Comparison of ENCODE assay signal across 8 cellular contexts in genomic region chr7:6558837-6559236, GRCh38. TPM values are rescaled to one million over a fixed set of nuclear protein-coding genes. Genes with fewer than 3 reads are reported as not detected.
A peak's percentile ranks its signal among the peaks of the same experiment; 100 is the strongest.
DNase-seq lines count a peak whose midpoint lies in the region; ATAC-seq and TF ChIP-seq lines count a peak whose summit lies in the region.

No MANE protein-coding gene starts in this region.

- H3K36me3 ChIP-seq in HCT116 (ENCODE audit: control insufficient read depth in 1 of 2, insufficient read depth in 2 of 2, low read length in 2 of 2): no peaks in the 10 kb centered on the region

- no peak overlapping the region for H3K9ac ChIP-seq in HCT116 (ENCODE audit: low read length)

- TF ChIP-seq RAD21 in HCT116 (IDR thresholded peaks at IDR 0.05; ENCODE audit: low read depth): peak; percentile 65

- no peak overlapping the region for H3K27ac Mint-ChIP-seq in natural killer cell
- H3K27ac Mint-ChIP-seq in activated T-cell treated with anti-CD3 and anti-CD28 coated beads, Interleukin-2, amount 50 U/mL, for 24 hours: no peak overlapping the region

- intact Hi-C loops in HCT116 (cut with micrococcal nuclease) (no loop called here), natural killer cell (cut with micrococcal nuclease) (no loop called here)

- RAD21 ChIA-PET in HCT116 (lab: Charles Lee; ENCODE audit: low non-redundant PET in 1 of 2, low total read pairs in 2 of 2, uncharacterized antibody in 2 of 2, unreplicated experiment in 2 of 2): interaction anchor here (0.7 to 1.3 kb wide), 3 partner anchors 21 to 367 kb away, joined by 3 to 7 read pairs (median 3); no protein-coding TSS in a partner anchor

- no peaks in the 10 kb centered on the region for H3K36me3 Mint-ChIP-seq in natural killer cell
- no peaks in the 10 kb centered on the region for H3K36me3 Mint-ChIP-seq in activated T-cell treated with anti-CD3 and anti-CD28 coated beads, Interleukin-2, amount 50 U/mL, for 24 hours (ENCODE audit: low read depth)

- DNase-seq in NCI-H2196 (lab: John Stamatoyannopoulos, UW; ENCODE audit: unreplicated experiment) (peak; percentile 52), NCI-H2196 treated with DMSO at 0.1 percent for 48 hours (lab: John Stamatoyannopoulos, UW; ENCODE audit: unreplicated experiment) (no peak), HCT116 (ENCODE audit: low read depth, low spot score) (peak; percentile 56), RKO (ENCODE audit: low spot score) (peak; percentile 77), foreskin melanocyte (peak; percentile 26), natural killer cell (no peak), NCI-H187 (lab: John Stamatoyannopoulos, UW) (no peak)
- DNase-seq in activated T-cell treated with anti-CD3 and anti-CD28 coated beads, Interleukin-2, amount 50 U/mL, for 24 hours: no peak

- no peaks in the 10 kb centered on the region for H4K20me1 ChIP-seq in HCT116 (ENCODE audit: insufficient read depth)

- POLR2A ChIA-PET in HCT116 (lab: Charles Lee): interaction anchor here (1.0 to 1.6 kb wide), 2 partner anchors 11 to 31 kb away, joined by 3 read pairs; no protein-coding TSS in a partner anchor

- no peaks in the 10 kb centered on the region for H3K9me3 Mint-ChIP-seq in natural killer cell
- no peaks in the 10 kb centered on the region for H3K9me3 Mint-ChIP-seq in activated T-cell treated with anti-CD3 and anti-CD28 coated beads, Interleukin-2, amount 50 U/mL, for 24 hours

- H3K27me3 Mint-ChIP-seq in natural killer cell (ENCODE audit: low read depth in 2 of 2): peaks cover 5 to 10% of the 10 kb centered on the region in 2 donors
- H3K27me3 Mint-ChIP-seq in activated T-cell treated with anti-CD3 and anti-CD28 coated beads, Interleukin-2, amount 50 U/mL, for 24 hours: peaks cover 5% of the 10 kb centered on the region

- no peaks in the 10 kb centered on the region for H3K4me1 Mint-ChIP-seq in natural killer cell
- peaks cover 7% of the 10 kb centered on the region for H3K4me1 Mint-ChIP-seq in activated T-cell treated with anti-CD3 and anti-CD28 coated beads, Interleukin-2, amount 50 U/mL, for 24 hours (ENCODE audit: low read depth)

- no peak overlapping the region for H3K27ac ChIP-seq in HCT116 (ENCODE audit: low read depth, low read length)

- no TSS peak for BruUV-seq in HCT116 (replicated peaks; lab: Mats Ljungman, UMichigan)

- no peaks in the 10 kb centered on the region for H3K79me2 ChIP-seq in HCT116 (ENCODE audit: insufficient read depth, low read length)

- CTCF ChIA-PET in HCT116 (lab: Charles Lee): interaction anchor here (0.6 to 1.6 kb wide), 5 partner anchors 10 to 502 kb away, joined by 3 to 11 read pairs (median 3); no protein-coding TSS in a partner anchor

- H3K9me3 ChIP-seq in HCT116 (ENCODE audit: control insufficient read depth in 1 of 2, insufficient read depth in 1 of 2, low read depth in 1 of 2, low read length in 2 of 2): no peaks in the 10 kb centered on the region

- peaks cover 0 to 4% of the 10 kb centered on the region in 2 experiments; a peak in 2 of 4 replicates for H3K4me1 ChIP-seq in HCT116 (ENCODE audit: control insufficient read depth in 1 of 2, insufficient read depth in 2 of 2, low read length in 2 of 2)

- no peak for TF ChIP-seq POLR2A in HCT116 (IDR thresholded peaks at IDR 0.05; ENCODE audit: borderline replicate concordance, extremely low read depth, insufficient read depth, insufficient read length)

- H3K4me3 ChIP-seq in HCT116 (replicated peaks in 1 of 2; ENCODE audit: low read depth in 1 of 2, low read length in 2 of 2): no peak overlapping the region

- no peak overlapping the region for H3K4me3 Mint-ChIP-seq in natural killer cell
- H3K4me3 Mint-ChIP-seq in activated T-cell treated with anti-CD3 and anti-CD28 coated beads, Interleukin-2, amount 50 U/mL, for 24 hours: no peak overlapping the region

- no peaks in the 10 kb centered on the region for H3K9me2 ChIP-seq in HCT116 (ENCODE audit: insufficient read depth)

- ATAC-seq in HCT116 (peak; percentile 84), natural killer cell (no peak)

- H3K27me3 ChIP-seq in HCT116 (ENCODE audit: insufficient read depth, low read length): no peaks in the 10 kb centered on the region

- TF ChIP-seq CTCF in HCT116 (IDR thresholded peaks at IDR 0.05 in 2 of 3, conservative IDR thresholded peaks at IDR 0.05 in 1 of 3; ENCODE audit: borderline replicate concordance in 1 of 3, insufficient read depth in 1 of 3, low read depth in 2 of 3, low read length in 2 of 3) (peak; percentile 40 to 58 (median 44); a peak in 4 of 6 replicates), natural killer cell (IDR thresholded peaks at IDR 0.05) (no peak)

- H3K4me2 ChIP-seq in HCT116 (ENCODE audit: low read length): no peak overlapping the region

- peak overlapping the region; percentile 26 for H2AFZ ChIP-seq in HCT116 (ENCODE audit: low read depth, low read length, poor library complexity, severe bottlenecking)

TF ChIP-seq in HCT116, 20 proteins besides CTCF, POLR2A, EP300 and RAD21:
- no peak for TF ChIP-seq ZNF274 (IDR thresholded peaks at IDR 0.05; ENCODE audit: low read depth, low read length)
- TF ChIP-seq FOSL1 (IDR thresholded peaks at IDR 0.05; ENCODE audit: low read depth): no peak
- no peak for TF ChIP-seq SIN3A (IDR thresholded peaks at IDR 0.05; ENCODE audit: low read depth)
- TF ChIP-seq EZH2phosphoT487 (IDR thresholded peaks at IDR 0.05; ENCODE audit: borderline replicate concordance): no peak

RNA-seq across cellular contexts. Expression of gene GRID2IP, which starts 7.6 kb away (rescaled TPM):
- total RNA-seq in HCT116 (2021; ENCODE audit: unreplicated experiment) (3.2 TPM), natural killer cell (under 1 TPM; 0.39 to 0.45 (median 0.40) TPM)
- 1.4 and 1.8 TPM in 2 replicates for polyA plus RNA-seq in HCT116 (2012)

RNA-seq across cellular contexts. Expression of gene ZDHHC4, which starts 18.4 kb away (rescaled TPM):
- 59.3 TPM for total RNA-seq in HCT116 (2021; ENCODE audit: unreplicated experiment)
- polyA plus RNA-seq in HCT116 (2012): 70.0 and 80.4 TPM in 2 replicates
- 10 to 100 TPM; 29.4 to 37.6 (median 35.3) TPM for total RNA-seq in natural killer cell

RNA-seq across cellular contexts. Expression of gene INTS15, which starts 31.0 kb away (rescaled TPM):
- 24.3 TPM for total RNA-seq in HCT116 (2021; ENCODE audit: unreplicated experiment)
- polyA plus RNA-seq in HCT116 (2012): 13.1 and 14.6 TPM in 2 replicates
- total RNA-seq in natural killer cell: 10 to 100 TPM; 47.5 to 70.1 (median 60.7) TPM

RNA-seq across cellular contexts. Expression of gene ZNF853, which starts 56.6 kb away (rescaled TPM):
- total RNA-seq in HCT116 (2021; ENCODE audit: unreplicated experiment) (0.05 TPM), natural killer cell (10 to 100 TPM in 1 of 3 donors, 1 to 10 TPM in 2; 6.5 to 12.0 (median 9.7) TPM)
- 0.04 and 0.09 TPM in 2 replicates for polyA plus RNA-seq in HCT116 (2012)

Comparison
In these comparisons a context has a peak if more than half of its experiments do, and no peak if none do; other contexts are left out.
1. DNase-seq: peak in NCI-H2196 (single experiment), HCT116 (single experiment), RKO (single experiment) and foreskin melanocyte (single experiment); none in NCI-H2196 treated with DMSO at 0.1 percent for 48 hours (single experiment), natural killer cell (single experiment), activated T-cell treated with anti-CD3 and anti-CD28 coated beads, Interleukin-2, amount 50 U/mL, for 24 hours (single experiment) and NCI-H187 (0 of 2).